Comparison of ENCODE assay signal across 13 cellular contexts in the genomic region with DNA sequence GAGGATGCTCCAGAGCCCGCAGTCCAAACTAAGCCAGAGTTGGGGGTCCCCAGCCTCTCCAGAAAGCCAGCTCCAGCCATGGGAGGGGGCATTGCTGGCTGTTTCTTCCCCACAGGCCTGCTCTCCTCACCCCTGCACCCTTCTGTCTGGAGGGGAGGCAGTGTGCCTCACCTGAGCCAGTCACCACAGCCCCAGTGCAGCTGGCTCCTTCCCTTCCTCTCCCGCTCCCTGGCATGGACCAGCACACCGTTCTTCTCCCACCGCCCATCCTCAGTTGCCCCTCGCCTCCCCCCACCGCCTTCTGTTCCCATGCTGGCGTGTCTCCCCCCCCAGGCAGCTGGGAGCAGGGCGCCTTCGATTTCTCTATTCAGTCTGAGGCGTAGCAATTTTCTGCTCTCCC.
"Had no signal": no experiment of that assay in that cellular context is flagged by ENCODE, and none has a peak within 500 bp of the region (broad histone marks: within the 10 kb centered on the region; RNA-seq: fewer than 3 reads in every experiment).

No MANE protein-coding gene starts in this region.

- H3K36me3 ChIP-seq: adrenal gland, colonic mucosa, esophagus squamous epithelium, left lung, neutrophil, right atrium auricular region, thyroid gland had no signal

- H3K9me3 ChIP-seq: adrenal gland, colonic mucosa, esophagus squamous epithelium, left lung, neutrophil, right atrium auricular region, thyroid gland had no signal

- DNase-seq: esophagus squamous epithelium had no signal

- H3K4me1 ChIP-seq: adrenal gland, colonic mucosa, right atrium auricular region, thyroid gland had no signal

- H3K4me3 ChIP-seq: adrenal gland, colonic mucosa, esophagus squamous epithelium, left lung, right atrium auricular region, skin epidermis, thyroid gland had no signal

- H3K36me3 Mint-ChIP-seq: activated naive CD4-positive, alpha-beta T cell treated with anti-CD3 and anti-CD28 coated beads, Interleukin-2, amount 50 U/mL, for 24 hours; naive B cell had no signal

- H3K27me3 ChIP-seq: adrenal gland, colonic mucosa, neutrophil, right atrium auricular region, thyroid gland had no signal

- H3K27ac ChIP-seq: adrenal gland, colonic mucosa, esophagus squamous epithelium, left lung, neutrophil, right atrium auricular region, thyroid gland had no signal

- H3K4me3 Mint-ChIP-seq: activated naive CD4-positive, alpha-beta T cell treated with anti-CD3 and anti-CD28 coated beads, Interleukin-2, amount 50 U/mL, for 24 hours; activated T-helper 17 cell treated with anti-CD3 and anti-CD28 coated beads, Interleukin-2, amount 50 U/mL, for 72 hours; T-helper 2 cell treated with Interferon-gamma antibody and Interleukin-4, amounts not matched to agents 5 μg/mL and 100 μg/mL, for 36 hours had no signal

- H3K9me3 Mint-ChIP-seq: activated naive CD4-positive, alpha-beta T cell treated with anti-CD3 and anti-CD28 coated beads, Interleukin-2, amount 50 U/mL, for 24 hours; activated T-helper 17 cell treated with anti-CD3 and anti-CD28 coated beads, Interleukin-2, amount 50 U/mL, for 72 hours; naive B cell; T-helper 2 cell treated with Interferon-gamma antibody and Interleukin-4, amounts not matched to agents 5 μg/mL and 100 μg/mL, for 36 hours had no signal

- H3K27ac Mint-ChIP-seq: activated naive CD4-positive, alpha-beta T cell treated with anti-CD3 and anti-CD28 coated beads, Interleukin-2, amount 50 U/mL, for 24 hours; activated T-helper 17 cell treated with anti-CD3 and anti-CD28 coated beads, Interleukin-2, amount 50 U/mL, for 72 hours; progenitor cell of endocrine pancreas; T-helper 2 cell treated with Interferon-gamma antibody and Interleukin-4, amounts not matched to agents 5 μg/mL and 100 μg/mL, for 36 hours had no signal

- H3K4me1 Mint-ChIP-seq: activated naive CD4-positive, alpha-beta T cell treated with anti-CD3 and anti-CD28 coated beads, Interleukin-2, amount 50 U/mL, for 24 hours had no signal
